8 cellular contexts compared by ENCODE assay signal in genomic region chr3:49469037-49469875, GRCh38. TPM values are rescaled to one million over a fixed set of nuclear protein-coding genes. Genes with fewer than 3 reads are reported as not detected.
DNase-seq lines count a peak whose midpoint lies in the region; ATAC-seq and TF ChIP-seq lines count a peak whose summit lies in the region.

No MANE protein-coding gene starts in this region.

- TF ChIP-seq EP300 in gastroesophageal sphincter (IDR thresholded peaks at IDR 0.05): no peak

- peaks cover 46% of the 10 kb centered on the region for H3F3A ChIP-seq in neural progenitor cell (ENCODE audit: low read depth)

- peaks cover 19% of the 10 kb centered on the region for H4K20me1 ChIP-seq in neural progenitor cell (ENCODE audit: low read depth)

- WGBS in HUES64: 9% methylated on average over 22 of the region's 22 CpGs
- 0% methylated on average over 2 to 8 of the region's 22 CpGs for WGBS in gastroesophageal sphincter (ENCODE audit: low coverage in 1 of 2), 2 donors

- H3K9ac ChIP-seq in HUES64 (ENCODE audit: low read depth, low read length) (peak overlapping the region; percentile 82), neural progenitor cell (no peak overlapping the region)

- H3K4me1 ChIP-seq in HUES64 (ENCODE audit: insufficient read depth, low read length) (peaks cover 23% of the 10 kb centered on the region), gastroesophageal sphincter (peaks cover 0 to 50% (median 27%) of the 10 kb centered on the region in 3 donors), neural progenitor cell (peaks cover 34% of the 10 kb centered on the region)

- DNase-seq in NCI-H2029 (lab: John Stamatoyannopoulos, UW) (peak; percentile 56), NCI-H2029 treated with DMSO at 0.1 percent for 48 hours (lab: John Stamatoyannopoulos, UW) (no peak), neural progenitor cell (ENCODE audit: low spot score) (peak; percentile 90), NCI-H1694 treated with DMSO at 0.1 percent for 48 hours (lab: John Stamatoyannopoulos, UW) (no peak)
- no peak for DNase-seq in activated T-helper 2 cell treated with anti-CD3 and anti-CD28 coated beads, Interferon-gamma antibody, Interleukin-2, Interleukin-4, amounts not matched to agents 10 μg/mL and 5 μg/mL and 100 μg/mL, durations not matched to agents 14 hours and 24 hours and 36 hours (ENCODE audit: low spot score)

- peak; percentile 69 for ATAC-seq in gastroesophageal sphincter
- no peak for ATAC-seq in HG02840 (IDR thresholded peaks at IDR 0.05; ENCODE audit: low FRiP score, unreplicated experiment)

- no peak for TF ChIP-seq POLR2A in gastroesophageal sphincter (IDR thresholded peaks at IDR 0.05)

- H3K36me3 ChIP-seq in HUES64 (ENCODE audit: insufficient read depth, low read length): no peaks in the 10 kb centered on the region
- H3K36me3 ChIP-seq in gastroesophageal sphincter: no peaks in the 10 kb centered on the region
- H3K36me3 ChIP-seq in neural progenitor cell: no peaks in the 10 kb centered on the region

- H2AFZ ChIP-seq in neural progenitor cell (replicated peaks): peak overlapping the region; percentile 53

- H3K27ac ChIP-seq in HUES64 (ENCODE audit: low read depth, low read length): peak overlapping the region; percentile 96
- peak overlapping the region; percentile 91 to 99 (median 98) for H3K27ac ChIP-seq in gastroesophageal sphincter
- H3K27ac ChIP-seq in neural progenitor cell: peak overlapping the region; percentile 93

- H3K4me3 Mint-ChIP-seq in activated T-helper 2 cell treated with anti-CD3 and anti-CD28 coated beads, Interferon-gamma antibody, Interleukin-2, Interleukin-4, amounts not matched to agents 10 μg/mL and 5 μg/mL and 100 μg/mL, durations not matched to agents 14 hours and 24 hours and 36 hours (ENCODE audit: low read depth): peak overlapping the region; percentile 87
- peak overlapping the region; percentile 91 for H3K4me3 Mint-ChIP-seq in neural progenitor cell

- H3K9me3 ChIP-seq in HUES64 (ENCODE audit: insufficient read depth, low read depth, low read length) (no peaks in the 10 kb centered on the region), gastroesophageal sphincter (no peaks in the 10 kb centered on the region), neural progenitor cell (ENCODE audit: low read depth) (no peaks in the 10 kb centered on the region)

- H3K27ac Mint-ChIP-seq in activated T-helper 2 cell treated with anti-CD3 and anti-CD28 coated beads, Interferon-gamma antibody, Interleukin-2, Interleukin-4, amounts not matched to agents 10 μg/mL and 5 μg/mL and 100 μg/mL, durations not matched to agents 14 hours and 24 hours and 36 hours: peak overlapping the region; percentile 82
- H3K27ac Mint-ChIP-seq in neural progenitor cell: peak overlapping the region; percentile 97

- H3K79me2 ChIP-seq in neural progenitor cell (ENCODE audit: low read depth): peaks cover 38% of the 10 kb centered on the region

- H3K9me3 Mint-ChIP-seq in activated T-helper 2 cell treated with anti-CD3 and anti-CD28 coated beads, Interferon-gamma antibody, Interleukin-2, Interleukin-4, amounts not matched to agents 10 μg/mL and 5 μg/mL and 100 μg/mL, durations not matched to agents 14 hours and 24 hours and 36 hours: no peaks in the 10 kb centered on the region
- H3K9me3 Mint-ChIP-seq in neural progenitor cell: peaks cover 8% of the 10 kb centered on the region

- no peaks in the 10 kb centered on the region for H3K27me3 Mint-ChIP-seq in activated T-helper 2 cell treated with anti-CD3 and anti-CD28 coated beads, Interferon-gamma antibody, Interleukin-2, Interleukin-4, amounts not matched to agents 10 μg/mL and 5 μg/mL and 100 μg/mL, durations not matched to agents 14 hours and 24 hours and 36 hours (ENCODE audit: low read depth)
- peaks cover 10% of the 10 kb centered on the region for H3K27me3 Mint-ChIP-seq in neural progenitor cell (ENCODE audit: insufficient read depth, low read depth)

- H3K27me3 ChIP-seq in HUES64 (ENCODE audit: insufficient read depth, low read length) (no peaks in the 10 kb centered on the region), gastroesophageal sphincter (no peaks in the 10 kb centered on the region), neural progenitor cell (no peaks in the 10 kb centered on the region)

- TF ChIP-seq CTCF in gastroesophageal sphincter (IDR thresholded peaks at IDR 0.05): no peak
- no peak for TF ChIP-seq CTCF in neural progenitor cell (IDR thresholded peaks at IDR 0.05)

- H3K4me1 Mint-ChIP-seq in activated T-helper 2 cell treated with anti-CD3 and anti-CD28 coated beads, Interferon-gamma antibody, Interleukin-2, Interleukin-4, amounts not matched to agents 10 μg/mL and 5 μg/mL and 100 μg/mL, durations not matched to agents 14 hours and 24 hours and 36 hours (ENCODE audit: low read depth): peaks cover 18% of the 10 kb centered on the region
- peaks cover 27% of the 10 kb centered on the region for H3K4me1 Mint-ChIP-seq in neural progenitor cell

- peaks cover 16% of the 10 kb centered on the region for H3K36me3 Mint-ChIP-seq in activated T-helper 2 cell treated with anti-CD3 and anti-CD28 coated beads, Interferon-gamma antibody, Interleukin-2, Interleukin-4, amounts not matched to agents 10 μg/mL and 5 μg/mL and 100 μg/mL, durations not matched to agents 14 hours and 24 hours and 36 hours (ENCODE audit: low read depth)
- peaks cover 11% of the 10 kb centered on the region for H3K36me3 Mint-ChIP-seq in neural progenitor cell

- peak overlapping the region; percentile 65 for H3K4me3 ChIP-seq in HUES64 (ENCODE audit: low read length)
- H3K4me3 ChIP-seq in gastroesophageal sphincter: peak overlapping the region; percentile 29 to 89
- H3K4me3 ChIP-seq in neural progenitor cell: peak overlapping the region; percentile 49

- H3K4me2 ChIP-seq in neural progenitor cell: peak overlapping the region; percentile 74

- intact Hi-C loops in activated T-helper 2 cell treated with anti-CD3 and anti-CD28 coated beads, Interferon-gamma antibody, Interleukin-2, Interleukin-4, amounts not matched to agents 10 μg/mL and 5 μg/mL and 100 μg/mL, durations not matched to agents 14 hours and 24 hours and 36 hours (cut with micrococcal nuclease): no loop called here

RNA-seq across cellular contexts. Expression of gene DAG1, which starts 0.8 kb away (rescaled TPM):
- 55.8 TPM for polyA plus RNA-seq in HUES64 (2013, experiment 1 of 2)
- 58.5 TPM for polyA plus RNA-seq in HUES64 (2013, experiment 2 of 2)
- total RNA-seq in activated T-helper 2 cell treated with anti-CD3 and anti-CD28 coated beads, Interferon-gamma antibody, Interleukin-2, Interleukin-4, amounts not matched to agents 10 μg/mL and 5 μg/mL and 100 μg/mL, durations not matched to agents 14 hours and 24 hours and 36 hours: 17.0 and 25.9 TPM in 2 replicates
- total RNA-seq in gastroesophageal sphincter (100 to 1,000 TPM in 3 of 4 donors, 10 to 100 TPM in 1; 74.2 to 195 (median 123) TPM), neural progenitor cell (ENCODE audit: low replicate concordance) (67.5 and 94.5 TPM in 2 replicates)

RNA-seq across cellular contexts. Expression of gene NICN1, which starts 40.1 kb away (rescaled TPM):
- 7.3 TPM for polyA plus RNA-seq in HUES64 (2013, experiment 1 of 2)
- 8.7 TPM for polyA plus RNA-seq in HUES64 (2013, experiment 2 of 2)
- total RNA-seq in activated T-helper 2 cell treated with anti-CD3 and anti-CD28 coated beads, Interferon-gamma antibody, Interleukin-2, Interleukin-4, amounts not matched to agents 10 μg/mL and 5 μg/mL and 100 μg/mL, durations not matched to agents 14 hours and 24 hours and 36 hours: 13.0 and 16.1 TPM in 2 replicates
- total RNA-seq in gastroesophageal sphincter (10 to 100 TPM in 1 of 4 donors, 1 to 10 TPM in 3; 3.6 to 11.1 (median 7.5) TPM), neural progenitor cell (ENCODE audit: low replicate concordance) (6.6 and 12.4 TPM in 2 replicates)

RNA-seq across cellular contexts. Expression of gene AMT, which starts 47.0 kb away (rescaled TPM):
- polyA plus RNA-seq in HUES64 (2013, experiment 1 of 2): 21.2 TPM
- polyA plus RNA-seq in HUES64 (2013, experiment 2 of 2): 21.1 TPM
- total RNA-seq in activated T-helper 2 cell treated with anti-CD3 and anti-CD28 coated beads, Interferon-gamma antibody, Interleukin-2, Interleukin-4, amounts not matched to agents 10 μg/mL and 5 μg/mL and 100 μg/mL, durations not matched to agents 14 hours and 24 hours and 36 hours: 3.9 and 5.0 TPM in 2 replicates
- total RNA-seq in gastroesophageal sphincter (10 to 100 TPM in 1 of 4 donors, 1 to 10 TPM in 2, under 1 TPM in 1; 0.32 to 11.4 (median 7.6) TPM), neural progenitor cell (ENCODE audit: low replicate concordance) (35.4 and 46.0 TPM in 2 replicates)

RNA-seq across cellular contexts. Expression of gene TCTA, which starts 57.0 kb away (rescaled TPM):
- polyA plus RNA-seq in HUES64 (2013, experiment 1 of 2): 8.5 TPM
- polyA plus RNA-seq in HUES64 (2013, experiment 2 of 2): 7.0 TPM
- 18.9 and 19.4 TPM in 2 replicates for total RNA-seq in activated T-helper 2 cell treated with anti-CD3 and anti-CD28 coated beads, Interferon-gamma antibody, Interleukin-2, Interleukin-4, amounts not matched to agents 10 μg/mL and 5 μg/mL and 100 μg/mL, durations not matched to agents 14 hours and 24 hours and 36 hours
- total RNA-seq in gastroesophageal sphincter: 10 to 100 TPM; 18.6 to 32.1 (median 25.6) TPM
- total RNA-seq in neural progenitor cell (ENCODE audit: low replicate concordance): 1.4 and 5.2 TPM in 2 replicates

RNA-seq across cellular contexts. Expression of gene RHOA, which starts 57.5 kb away (rescaled TPM):
- polyA plus RNA-seq in HUES64 (2013, experiment 1 of 2): 336 TPM
- 381 TPM for polyA plus RNA-seq in HUES64 (2013, experiment 2 of 2)
- total RNA-seq in activated T-helper 2 cell treated with anti-CD3 and anti-CD28 coated beads, Interferon-gamma antibody, Interleukin-2, Interleukin-4, amounts not matched to agents 10 μg/mL and 5 μg/mL and 100 μg/mL, durations not matched to agents 14 hours and 24 hours and 36 hours: 425 and 428 TPM in 2 replicates
- total RNA-seq in gastroesophageal sphincter (100 to 1,000 TPM; 401 to 524 (median 476) TPM), neural progenitor cell (ENCODE audit: low replicate concordance) (449 and 460 TPM in 2 replicates)

Comparison
In these comparisons a context has a peak if more than half of its experiments do, and no peak if none do; other contexts are left out.
1. DNase-seq: peak in NCI-H2029 (single experiment) and neural progenitor cell (single experiment); none in NCI-H2029 treated with DMSO at 0.1 percent for 48 hours (single experiment), activated T-helper 2 cell treated with anti-CD3 and anti-CD28 coated beads, Interferon-gamma antibody, Interleukin-2, Interleukin-4, amounts not matched to agents 10 μg/mL and 5 μg/mL and 100 μg/mL, durations not matched to agents 14 hours and 24 hours and 36 hours (single experiment) and NCI-H1694 treated with DMSO at 0.1 percent for 48 hours (single experiment).
2. Peak in every context shown above with its lines, with median percentiles within 50 percentile points of each other: H3K27ac ChIP-seq and H3K4me3 ChIP-seq.